In the genomic region with DNA sequence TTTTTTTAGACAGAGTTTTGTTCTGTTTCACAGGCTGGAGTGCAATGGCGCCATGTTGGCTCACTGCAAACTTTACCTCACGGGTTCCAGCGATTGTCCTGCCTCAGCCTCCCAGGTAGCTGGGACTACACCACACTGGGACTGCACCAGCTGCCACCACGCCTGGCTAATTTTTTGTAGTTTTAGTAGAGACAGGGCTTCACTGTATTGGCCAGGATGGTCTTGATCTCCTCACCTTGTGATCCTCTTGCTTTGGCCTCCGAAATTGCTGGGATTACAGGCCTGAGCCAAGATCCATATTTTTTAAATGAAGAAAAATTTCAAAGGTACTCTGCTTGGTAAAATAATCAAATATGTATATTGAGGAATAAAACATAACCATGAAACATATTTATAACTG, we compare ENCODE assay signal across 7 cellular contexts.
DNase-seq lines count a peak whose midpoint lies in the region; ATAC-seq and TF ChIP-seq lines count a peak whose summit lies in the region.
"Not testable (repeated sequence)": the region's sequence is repeated elsewhere in the genome, so short reads cannot be mapped to it uniquely, and the experiment has no call there.

No MANE protein-coding gene starts in this region.

- intact Hi-C loops in left ventricle myocardium superior (cut with micrococcal nuclease), result not testable (repeated sequence)

- ATAC-seq in GM18498 (IDR thresholded peaks at IDR 0.05; ENCODE audit: unreplicated experiment) (peak; percentile 90), HG02610 (IDR thresholded peaks at IDR 0.05; ENCODE audit: unreplicated experiment) (peak; percentile 81), left ventricle myocardium superior (peak; percentile 83)

- H3K27me3 ChIP-seq in HL-60 (ENCODE audit: insufficient read depth, poor library complexity, severe bottlenecking), result not testable (repeated sequence)

- not testable (repeated sequence) for DNase-seq in HL-60 (ENCODE audit: low read depth in 1 of 2, low spot score in 1 of 2)
- DNase-seq in activated CD4-positive, alpha-beta T cell treated with anti-CD3 and anti-CD28 coated beads for 48 hours, result peak; percentile 33
- DNase-seq in cardiac fibroblast (ENCODE audit: low read depth in 2 of 2) (peak; percentile 87 to 91), left ventricle myocardium superior (peak; percentile 47), renal cortical epithelial cell (ENCODE audit: low read depth) (peak; percentile 97)

- peak overlapping the region; percentile 32; the same call in 1 of the 2 replicates for H3K4me3 ChIP-seq in HL-60 (replicated peaks; ENCODE audit: insufficient read depth, low read length)
- not testable (repeated sequence) for H3K4me3 ChIP-seq in cardiac fibroblast (replicated peaks in 1 of 2; ENCODE audit: low read depth in 2 of 2, low read length in 2 of 2)

- not testable (repeated sequence) for TF ChIP-seq CTCF in HL-60 (IDR thresholded peaks at IDR 0.05; ENCODE audit: insufficient read depth, low read length); cardiac fibroblast (IDR thresholded peaks at IDR 0.05; ENCODE audit: low read depth, low read length)

- H3K27ac ChIP-seq in HL-60 (replicated peaks), result not testable (repeated sequence)
